Comparison of ENCODE assay signal across 16 cellular contexts in genomic region chr17:63640038-63640437, GRCh38. TPM values are rescaled to one million over a fixed set of nuclear protein-coding genes. Genes with fewer than 3 reads are reported as not detected.
DNase-seq lines count a peak whose midpoint lies in the region; ATAC-seq, FAIRE-seq and TF ChIP-seq lines count a peak whose summit lies in the region.
"Had no signal": no experiment of that assay in that cellular context is flagged by ENCODE, and none has a peak within 500 bp of the region (broad histone marks: within the 10 kb centered on the region; RNA-seq: fewer than 3 reads in every experiment).

No MANE protein-coding gene starts in this region.

- H3K4me1 Mint-ChIP-seq in CD14-positive monocyte = peaks cover 78% of the 10 kb centered on the region
- H3K4me1 Mint-ChIP-seq in chondrocyte (ENCODE audit: low read depth) = peaks cover 17% of the 10 kb centered on the region
- H3K4me1 Mint-ChIP-seq: GM23338 had no signal

- TF ChIP-seq POLR2A in H54 (IDR thresholded peaks at IDR 0.05; ENCODE audit: low read depth, low read length) = no peak

- H3K27ac Mint-ChIP-seq in CD14-positive monocyte (peak overlapping the region; percentile 56 to 94 (median 79)), chondrocyte (ENCODE audit: unreplicated experiment) (peak overlapping the region; percentile 51)

- CTCF ChIA-PET in HEK293 (lab: Yijun Ruan, JAX) = interaction anchor here (1.2 kb wide), 1 partner anchor 28 kb away, joined by 3 read pairs; no protein-coding TSS in a partner anchor

- DNase-seq in CD14-positive monocyte (ENCODE audit: low spot score) (no peak), chondrocyte (ENCODE audit: low spot score) (no peak), H54 (ENCODE audit: insufficient read length, low spot score) (no peak), upper lobe of right lung (no peak)
- no peak for DNase-seq in activated CD4-positive, alpha-beta T cell treated with anti-CD3 and anti-CD28 coated beads for 1 hour
- DNase-seq: BE2C; C1 segment of cervical spinal cord; Calu3; CD4-positive, alpha-beta memory T cell; DMS79 treated with DMSO at 0.1 percent for 48 hours; H7 had no signal

- no peak for ATAC-seq in upper lobe of right lung
- ATAC-seq: GM12878, GM23338, HCT116 had no signal

- H3K9me3 Mint-ChIP-seq in CD14-positive monocyte = no peaks in the 10 kb centered on the region
- no peaks in the 10 kb centered on the region for H3K9me3 Mint-ChIP-seq in chondrocyte (ENCODE audit: low read depth)
- H3K9me3 Mint-ChIP-seq: CD4-positive, alpha-beta memory T cell; GM23338 had no signal

- no peak for TF ChIP-seq CTCF in CD14-positive monocyte (IDR thresholded peaks at IDR 0.05)
- TF ChIP-seq CTCF in HEK293 (tag by site-specific recombination; IDR thresholded peaks at IDR 0.05) = no peak
- TF ChIP-seq CTCF in chondrocyte (IDR thresholded peaks at IDR 0.05) = no peak
- TF ChIP-seq CTCF in neutrophil (IDR thresholded peaks at IDR 0.05) = no peak
- TF ChIP-seq CTCF in upper lobe of right lung (IDR thresholded peaks at IDR 0.05) = no peak

- POLR2A ChIA-PET in HEK293 (lab: Yijun Ruan, JAX) = interaction anchor here (1.8 kb wide), 1 partner anchor 18 kb away, joined by 5 read pairs; the partner anchor contains the start of gene MAP3K3

- H3K9me3 ChIP-seq in HEK293 (ENCODE audit: control insufficient read depth, insufficient read depth, low read depth, low read length) (no peaks in the 10 kb centered on the region), neutrophil (no peaks in the 10 kb centered on the region), upper lobe of right lung (no peaks in the 10 kb centered on the region)
- H3K9me3 ChIP-seq: BE2C had no signal

- H3K36me3 ChIP-seq in HEK293 (ENCODE audit: control insufficient read depth in 2 of 2, insufficient read depth in 1 of 2, low read length in 2 of 2) (peaks cover 23 to 57% of the 10 kb centered on the region in 2 experiments), neutrophil (peaks cover 42% of the 10 kb centered on the region), upper lobe of right lung (peaks cover 47% of the 10 kb centered on the region)

- no peaks in the 10 kb centered on the region for H3K27me3 Mint-ChIP-seq in CD14-positive monocyte (ENCODE audit: low read depth in 3 of 3)
- no peaks in the 10 kb centered on the region for H3K27me3 Mint-ChIP-seq in chondrocyte (ENCODE audit: low read depth)
- H3K27me3 Mint-ChIP-seq: CD4-positive, alpha-beta memory T cell had no signal

- H3K4me3 Mint-ChIP-seq in CD14-positive monocyte (no peak overlapping the region), chondrocyte (ENCODE audit: unreplicated experiment) (no peak overlapping the region)
- H3K4me3 Mint-ChIP-seq: CD4-positive, alpha-beta memory T cell; GM23338 had no signal

- H3K4me1 ChIP-seq in HEK293 (ENCODE audit: control insufficient read depth, insufficient read depth, low read length) = no peaks in the 10 kb centered on the region
- peaks cover 54 to 58% of the 10 kb centered on the region in 2 experiments for H3K4me1 ChIP-seq in neutrophil (ENCODE audit: control insufficient read depth in 1 of 2, insufficient read depth in 1 of 2, low read depth in 1 of 2, low read length in 1 of 2)
- peaks cover 7% of the 10 kb centered on the region for H3K4me1 ChIP-seq in upper lobe of right lung

- intact Hi-C loops in CD14-positive monocyte (cut with micrococcal nuclease) (no loop called here), upper lobe of right lung (cut with DNase I) (no loop called here)

- H3K27ac ChIP-seq in HEK293 (ENCODE audit: extremely low read depth, low read depth, low read length) = no peak overlapping the region
- peak overlapping the region; percentile 93 for H3K27ac ChIP-seq in neutrophil
- H3K27ac ChIP-seq in upper lobe of right lung = no peak overlapping the region

- H3K4me3 ChIP-seq in HEK293 (ENCODE audit: low read depth, low read length) (no peak overlapping the region), neutrophil (ENCODE audit: low read depth in 1 of 2, low read length in 1 of 2) (no peak overlapping the region), upper lobe of right lung (no peak overlapping the region)
- H3K4me3 ChIP-seq: GM12878, GM23338 had no signal

- peaks cover 56 to 71% of the 10 kb centered on the region in 2 donors for H3K36me3 Mint-ChIP-seq in CD14-positive monocyte
- peaks cover 13% of the 10 kb centered on the region for H3K36me3 Mint-ChIP-seq in chondrocyte (ENCODE audit: low read depth)

- no peak for FAIRE-seq in H54 (lab: Jason Lieb, UNC)
- FAIRE-seq: GM12878 had no signal

- H3K27me3 ChIP-seq in neutrophil (no peaks in the 10 kb centered on the region), upper lobe of right lung (no peaks in the 10 kb centered on the region)
- H3K27me3 ChIP-seq: BE2C had no signal

TF ChIP-seq in HEK293, 187 proteins besides CTCF, POLR2A, EP300 and RAD21:
- TF ChIP-seq ZNF121 (tag by site-specific recombination; IDR thresholded peaks at IDR 0.05) (peak; percentile 63; the same call in 1 of the 2 replicates), ZNF701 (tag by site-specific recombination; IDR thresholded peaks at IDR 0.05) (no peak)

RNA-seq across cellular contexts. Expression of gene MAP3K3, which starts 17.8 kb away (rescaled TPM):
- polyA plus RNA-seq in CD14-positive monocyte = 10 to 100 TPM; 52.2 to 63.6 TPM
- total RNA-seq in chondrocyte = 35.8 to 38.2 TPM (median 37.7 TPM) in 3 replicates
- 57.5 TPM for total RNA-seq in upper lobe of right lung

RNA-seq across cellular contexts. Expression of gene TACO1, which starts 39.3 kb away (rescaled TPM):
- polyA plus RNA-seq in CD14-positive monocyte = 10 to 100 TPM in 1 of 2 donors, 1 to 10 TPM in 1; 9.5 to 12.5 TPM
- total RNA-seq in chondrocyte (17.3 to 19.3 TPM (median 18.3 TPM) in 3 replicates), upper lobe of right lung (16.1 TPM)

RNA-seq across cellular contexts. Expression of gene LIMD2, which starts 59.9 kb away (rescaled TPM):
- polyA plus RNA-seq in CD14-positive monocyte = 100 to 1,000 TPM; 315 to 334 TPM
- total RNA-seq in chondrocyte (24.7 to 33.3 TPM (median 32.2 TPM) in 3 replicates), upper lobe of right lung (22.9 TPM)
